In the genomic region with DNA sequence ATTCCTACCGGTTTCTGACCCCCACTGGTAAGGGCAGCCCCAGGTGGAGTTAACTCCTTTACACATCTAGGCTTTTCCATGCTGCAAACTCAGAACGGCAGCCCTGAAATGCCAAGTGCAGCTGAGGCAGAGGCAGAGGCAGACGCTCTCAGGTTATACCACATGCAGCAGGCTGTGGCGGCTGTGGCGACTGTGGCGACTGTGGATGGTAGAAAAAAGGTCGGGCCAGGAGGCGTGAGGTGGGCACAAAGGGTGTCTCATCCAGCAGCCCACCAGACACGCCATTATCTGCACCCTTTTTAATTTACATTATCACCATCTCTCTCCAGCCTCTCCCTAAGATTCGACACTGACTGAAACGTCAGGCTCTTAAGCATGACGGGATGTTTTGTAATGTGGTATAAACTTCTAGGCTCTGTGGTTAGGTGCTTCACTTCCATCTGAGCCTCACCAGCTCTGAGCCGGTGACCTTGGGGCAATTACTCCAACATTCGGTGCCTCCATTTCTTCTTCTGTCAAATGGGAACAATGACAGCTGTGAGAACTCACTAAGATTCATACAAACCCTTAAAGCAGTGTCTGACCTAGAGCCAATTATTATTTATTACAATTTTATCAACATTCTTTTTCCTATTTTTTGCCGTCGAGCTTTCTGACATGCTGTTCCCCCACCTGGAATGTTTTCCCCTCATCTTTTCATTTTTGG, we compare ENCODE assay signal across 28 cellular contexts. TPM values are rescaled to one million over a fixed set of nuclear protein-coding genes. Genes with fewer than 3 reads are reported as not detected.
"Had no signal": no experiment of that assay in that cellular context is flagged by ENCODE, and none has a peak within 500 bp of the region (broad histone marks: within the 10 kb centered on the region; RNA-seq: fewer than 3 reads in every experiment).

No MANE protein-coding gene starts in this region.

- H3K4me3 Mint-ChIP-seq: naive thymus-derived CD4-positive, alpha-beta T cell; nephron progenitor cell; type B pancreatic cell had no signal

- H3K9me3 ChIP-seq: heart left ventricle, neutrophil, psoas muscle, suprapubic skin, thyroid gland had no signal

- H3K27me3 Mint-ChIP-seq: naive thymus-derived CD4-positive, alpha-beta T cell; type B pancreatic cell had no signal

- H3K4me1 ChIP-seq: heart left ventricle, suprapubic skin had no signal

- H3K27ac ChIP-seq: coronary artery, neutrophil, psoas muscle, skin epidermis, suprapubic skin, thyroid gland had no signal

- DNase-seq: effector CD8-positive, alpha-beta T cell; heart left ventricle; hippocampal formation; left colon; left ventricle myocardium superior; mesenchymal stem cell; naive thymus-derived CD4-positive, alpha-beta T cell; nephron progenitor cell; psoas muscle; retina; stimulated activated CD4-positive, alpha-beta T cell treated with anti-CD3 and anti-CD28 coated beads, Interleukin-2, amount 100 ng/mL, for 24 hours; stimulated activated CD4-positive, alpha-beta T cell treated with anti-CD3 and anti-CD28 coated beads, Interleukin-4, amount 100 ng/mL, for 4 hours; stimulated activated naive CD4-positive, alpha-beta T cell; thyroid gland had no signal

- H3K4me3 ChIP-seq: coronary artery, heart left ventricle, lung, psoas muscle, skin epidermis, suprapubic skin, thyroid gland had no signal

- H3K27ac Mint-ChIP-seq: naive thymus-derived CD4-positive, alpha-beta T cell; nephron progenitor cell; type B pancreatic cell had no signal

- H3K9me3 Mint-ChIP-seq: naive thymus-derived CD4-positive, alpha-beta T cell; nephron progenitor cell; type B pancreatic cell had no signal

- ATAC-seq: heart left ventricle; left colon; left ventricle myocardium superior; naive thymus-derived CD4-positive, alpha-beta T cell; sciatic nerve had no signal

- H3K27me3 ChIP-seq: heart left ventricle, neutrophil, suprapubic skin, thyroid gland had no signal

- FAIRE-seq: frontal cortex, urothelium cell line had no signal

RNA-seq across cellular contexts. Expression of gene LINC00237, which starts 27.9 kb away (rescaled TPM):
- total RNA-seq: fibroblast of lung; glomerular endothelial cell; heart left ventricle; kidney epithelial cell; left colon; left ventricle myocardium superior; lung; naive thymus-derived CD4-positive, alpha-beta T cell; osteoblast; psoas muscle; sciatic nerve had no signal
- polyA plus RNA-seq: esophagus; fibroblast of lung; heart left ventricle; naive thymus-derived CD4-positive, alpha-beta T cell; psoas muscle had no signal
